In genomic region chr9:92998871-92999270, GRCh38 we compare ENCODE assay signal across 11 cellular contexts. TPM values are rescaled to one million over a fixed set of nuclear protein-coding genes. Genes with fewer than 3 reads are reported as not detected.
DNase-seq lines count a peak whose midpoint lies in the region; ATAC-seq and TF ChIP-seq lines count a peak whose summit lies in the region.
"Not testable (repeated sequence)": the region's sequence is repeated elsewhere in the genome, so short reads cannot be mapped to it uniquely, and the experiment has no call there.
"Had no signal": no experiment of that assay in that cellular context is flagged by ENCODE, and none has a peak within 500 bp of the region (broad histone marks: within the 10 kb centered on the region; RNA-seq: fewer than 3 reads in every experiment).

No MANE protein-coding gene starts in this region.

- not testable (repeated sequence) for H3K27me3 Mint-ChIP-seq in CD4-positive, CD25-positive, alpha-beta regulatory T cell; CD8-positive, alpha-beta T cell (ENCODE audit: low read depth); T-helper 17 cell; naive thymus-derived CD4-positive, alpha-beta T cell

- CTCF ChIA-PET in CD8-positive, alpha-beta T cell (lab: Charles Lee) = interaction anchor here (0.8 to 1.4 kb wide), 3 partner anchors 23 to 110 kb away, joined by 3 read pairs; no protein-coding TSS in a partner anchor
- CTCF ChIA-PET in naive thymus-derived CD4-positive, alpha-beta T cell (lab: Charles Lee) = interaction anchor here (0.6 to 1.3 kb wide), 3 partner anchors 12 to 111 kb away, joined by 3 to 5 read pairs (median 3); no protein-coding TSS in a partner anchor

- intact Hi-C loops in CD8-positive, alpha-beta T cell (cut with DNase I, micrococcal nuclease); naive thymus-derived CD4-positive, alpha-beta T cell (cut with micrococcal nuclease): not testable (repeated sequence)

- H3K27ac ChIP-seq in CD4-positive, CD25-positive, alpha-beta regulatory T cell (ENCODE audit: insufficient read depth, low read length, poor library complexity, severe bottlenecking); CD8-positive, alpha-beta T cell (ENCODE audit: low read depth, low read length); naive thymus-derived CD4-positive, alpha-beta T cell (ENCODE audit: low read depth, low read length): not testable (repeated sequence)
- peak overlapping the region; percentile 27 for H3K27ac ChIP-seq in neutrophil

- not testable (repeated sequence) for H3K27me3 ChIP-seq in CD4-positive, CD25-positive, alpha-beta regulatory T cell (ENCODE audit: control insufficient read depth, insufficient read depth, low read length); CD8-positive, alpha-beta T cell (ENCODE audit: insufficient read depth, low read length); naive thymus-derived CD4-positive, alpha-beta T cell (ENCODE audit: control insufficient read depth in 2 of 2, insufficient read depth in 2 of 2, low read length in 2 of 2); neutrophil

- ATAC-seq in CD4-positive, CD25-positive, alpha-beta regulatory T cell (ENCODE audit: low read depth in 2 of 2); CD8-positive, alpha-beta T cell; T-helper 17 cell; activated naive CD4-positive, alpha-beta T cell treated with anti-CD3 and anti-CD28 coated beads, Interleukin-2, amount 50 U/mL, for 72 hours; naive thymus-derived CD4-positive, alpha-beta T cell; stimulated activated effector memory CD8-positive, alpha-beta T cell treated with anti-CD3 and anti-CD28 coated beads, Interleukin-12 subunit alpha, Interleukin-12 subunit beta, amount 100 ng/mL, for 72 hours: not testable (repeated sequence)

- H3K4me3 Mint-ChIP-seq in CD4-positive, CD25-positive, alpha-beta regulatory T cell = peak overlapping the region in 1 of 4 donors; percentile 26
- H3K4me3 Mint-ChIP-seq in CD8-positive, alpha-beta T cell; T-helper 17 cell; stimulated activated effector memory CD8-positive, alpha-beta T cell treated with anti-CD3 and anti-CD28 coated beads, Interleukin-12 subunit alpha, Interleukin-12 subunit beta, amount 100 ng/mL, for 72 hours: not testable (repeated sequence)
- peak overlapping the region in 4 of 10 donors; percentile 4 to 48 (median 28) for H3K4me3 Mint-ChIP-seq in naive thymus-derived CD4-positive, alpha-beta T cell

- peaks cover 24% of the 10 kb centered on the region for H3K36me3 ChIP-seq in CD4-positive, CD25-positive, alpha-beta regulatory T cell (ENCODE audit: control insufficient read depth, insufficient read depth, low read length)
- not testable (repeated sequence) for H3K36me3 ChIP-seq in CD8-positive, alpha-beta T cell (ENCODE audit: insufficient read depth, low read length)
- H3K36me3 ChIP-seq in naive thymus-derived CD4-positive, alpha-beta T cell (ENCODE audit: control insufficient read depth in 2 of 3, insufficient read depth in 3 of 3, low read length in 3 of 3) = peaks cover 7 to 22% (median 10%) of the 10 kb centered on the region in 3 experiments
- H3K36me3 ChIP-seq in neutrophil = peaks cover 35% of the 10 kb centered on the region

- peaks cover 38% of the 10 kb centered on the region for H3K4me1 ChIP-seq in CD4-positive, CD25-positive, alpha-beta regulatory T cell (ENCODE audit: control insufficient read depth, insufficient read depth, low read length, poor library complexity, severe bottlenecking)
- peaks cover 41% of the 10 kb centered on the region for H3K4me1 ChIP-seq in CD8-positive, alpha-beta T cell (ENCODE audit: insufficient read depth, low read length)
- H3K4me1 ChIP-seq in naive thymus-derived CD4-positive, alpha-beta T cell (ENCODE audit: control insufficient read depth in 2 of 2, insufficient read depth in 2 of 2, low read length in 2 of 2) = peaks cover 43% of the 10 kb centered on the region in 2 donors
- H3K4me1 ChIP-seq in neutrophil (ENCODE audit: control insufficient read depth in 1 of 2, insufficient read depth in 1 of 2, low read depth in 1 of 2, low read length in 1 of 2) = not testable (repeated sequence)

- POLR2A ChIA-PET in CD8-positive, alpha-beta T cell (lab: Charles Lee) = not testable (repeated sequence)
- POLR2A ChIA-PET in naive thymus-derived CD4-positive, alpha-beta T cell (lab: Charles Lee) = interaction anchor here (1.1 kb wide), 1 partner anchor 69 kb away, joined by 3 read pairs; no protein-coding TSS in a partner anchor

- H3K4me3 ChIP-seq in CD4-positive, CD25-positive, alpha-beta regulatory T cell (ENCODE audit: low read depth, low read length); CD8-positive, alpha-beta T cell (ENCODE audit: low read depth, low read length); naive thymus-derived CD4-positive, alpha-beta T cell (ENCODE audit: low read length); neutrophil (ENCODE audit: low read depth in 1 of 2, low read length in 1 of 2): not testable (repeated sequence)

- not testable (repeated sequence) for TF ChIP-seq CTCF in CD8-positive, alpha-beta T cell (IDR thresholded peaks at IDR 0.05); neutrophil (IDR thresholded peaks at IDR 0.05)

- H3K9me3 Mint-ChIP-seq in CD4-positive, CD25-positive, alpha-beta regulatory T cell = peaks cover 0 to 27% (median 5%) of the 10 kb centered on the region in 7 donors
- H3K9me3 Mint-ChIP-seq in CD8-positive, alpha-beta T cell; stimulated activated effector memory CD8-positive, alpha-beta T cell treated with anti-CD3 and anti-CD28 coated beads, Interleukin-12 subunit alpha, Interleukin-12 subunit beta, amount 100 ng/mL, for 72 hours: not testable (repeated sequence)
- peaks cover 8 to 22% of the 10 kb centered on the region in 2 donors for H3K9me3 Mint-ChIP-seq in activated naive CD4-positive, alpha-beta T cell treated with anti-CD3 and anti-CD28 coated beads, Interleukin-2, amount 50 U/mL, for 72 hours
- H3K9me3 Mint-ChIP-seq in naive thymus-derived CD4-positive, alpha-beta T cell = peaks cover 4 to 57% (median 14%) of the 10 kb centered on the region in 11 donors

- DNase-seq in CD4-positive, CD25-positive, alpha-beta regulatory T cell; T-helper 17 cell; activated naive CD4-positive, alpha-beta T cell treated with anti-CD3 and anti-CD28 coated beads, Interleukin-2, amount 50 U/mL, for 72 hours (ENCODE audit: low spot score in 2 of 2); naive thymus-derived CD4-positive, alpha-beta T cell; stimulated activated effector memory CD8-positive, alpha-beta T cell treated with anti-CD3 and anti-CD28 coated beads, Interleukin-12 subunit alpha, Interleukin-12 subunit beta, amount 100 ng/mL, for 72 hours (ENCODE audit: low spot score in 2 of 2): not testable (repeated sequence)
- peak in 1 of 7 experiments; percentile 48 for DNase-seq in CD8-positive, alpha-beta T cell
- DNase-seq in activated CD8-positive, alpha-beta memory T cell treated with anti-CD3 and anti-CD28 coated beads for 24 hours = peak; percentile 51

- H3K27ac Mint-ChIP-seq in CD4-positive, CD25-positive, alpha-beta regulatory T cell = peak overlapping the region; percentile 79 to 91 (median 90)
- peak overlapping the region; percentile 79 for H3K27ac Mint-ChIP-seq in CD8-positive, alpha-beta T cell
- H3K27ac Mint-ChIP-seq in T-helper 17 cell = peak overlapping the region; percentile 65
- H3K27ac Mint-ChIP-seq in activated naive CD4-positive, alpha-beta T cell treated with anti-CD3 and anti-CD28 coated beads, Interleukin-2, amount 50 U/mL, for 72 hours = peak overlapping the region; percentile 15 to 49
- H3K27ac Mint-ChIP-seq in naive thymus-derived CD4-positive, alpha-beta T cell = peak overlapping the region in 7 of 9 donors; percentile 74 to 94 (median 83)
- peak overlapping the region; percentile 3 for H3K27ac Mint-ChIP-seq in stimulated activated effector memory CD8-positive, alpha-beta T cell treated with anti-CD3 and anti-CD28 coated beads, Interleukin-12 subunit alpha, Interleukin-12 subunit beta, amount 100 ng/mL, for 72 hours

- not testable (repeated sequence) for H3K9me3 ChIP-seq in CD4-positive, CD25-positive, alpha-beta regulatory T cell (ENCODE audit: control insufficient read depth in 2 of 2, low read length in 2 of 2); CD8-positive, alpha-beta T cell (ENCODE audit: low read length); T-helper 17 cell (ENCODE audit: control insufficient read depth, low read length, poor library complexity, severe bottlenecking); naive thymus-derived CD4-positive, alpha-beta T cell (ENCODE audit: control insufficient read depth in 2 of 3, low read length in 3 of 3); neutrophil

- peaks cover 45 to 97% (median 73%) of the 10 kb centered on the region in 4 donors for H3K4me1 Mint-ChIP-seq in CD4-positive, CD25-positive, alpha-beta regulatory T cell
- peaks cover 84% of the 10 kb centered on the region for H3K4me1 Mint-ChIP-seq in CD8-positive, alpha-beta T cell (ENCODE audit: low read depth)
- H3K4me1 Mint-ChIP-seq in T-helper 17 cell = peaks cover 56% of the 10 kb centered on the region
- H3K4me1 Mint-ChIP-seq in naive thymus-derived CD4-positive, alpha-beta T cell = peaks cover 63 to 98% (median 87%) of the 10 kb centered on the region in 7 donors
- peaks cover 68% of the 10 kb centered on the region for H3K4me1 Mint-ChIP-seq in stimulated activated effector memory CD8-positive, alpha-beta T cell treated with anti-CD3 and anti-CD28 coated beads, Interleukin-12 subunit alpha, Interleukin-12 subunit beta, amount 100 ng/mL, for 72 hours

- H3K36me3 Mint-ChIP-seq in CD4-positive, CD25-positive, alpha-beta regulatory T cell = peaks cover 63% of the 10 kb centered on the region
- peaks cover 85% of the 10 kb centered on the region for H3K36me3 Mint-ChIP-seq in CD8-positive, alpha-beta T cell
- peaks cover 15% of the 10 kb centered on the region for H3K36me3 Mint-ChIP-seq in T-helper 17 cell (ENCODE audit: low read depth)
- peaks cover 34 to 86% of the 10 kb centered on the region in 2 donors for H3K36me3 Mint-ChIP-seq in activated naive CD4-positive, alpha-beta T cell treated with anti-CD3 and anti-CD28 coated beads, Interleukin-2, amount 50 U/mL, for 72 hours
- H3K36me3 Mint-ChIP-seq in naive thymus-derived CD4-positive, alpha-beta T cell = peaks cover 35 to 90% (median 76%) of the 10 kb centered on the region in 5 donors
- peaks cover 41% of the 10 kb centered on the region for H3K36me3 Mint-ChIP-seq in stimulated activated effector memory CD8-positive, alpha-beta T cell treated with anti-CD3 and anti-CD28 coated beads, Interleukin-12 subunit alpha, Interleukin-12 subunit beta, amount 100 ng/mL, for 72 hours

RNA-seq across cellular contexts. Expression of gene FGD3, which starts 51.5 kb away (rescaled TPM):
- 188 TPM for total RNA-seq in CD4-positive, CD25-positive, alpha-beta regulatory T cell
- polyA plus RNA-seq in CD4-positive, CD25-positive, alpha-beta regulatory T cell = 100 to 1,000 TPM in 1 of 4 donors, 10 to 100 TPM in 3; 71.6 to 105 (median 87.2) TPM
- 10 to 100 TPM; 87.8 to 99.3 TPM for total RNA-seq in CD8-positive, alpha-beta T cell
- 100 to 1,000 TPM; 142 to 160 TPM for total RNA-seq in T-helper 17 cell
- total RNA-seq in activated naive CD4-positive, alpha-beta T cell treated with anti-CD3 and anti-CD28 coated beads, Interleukin-2, amount 50 U/mL, for 72 hours = 10 to 100 TPM; 49.7 to 61.0 TPM
- total RNA-seq in naive thymus-derived CD4-positive, alpha-beta T cell = 100 to 1,000 TPM; 141 to 341 (median 193) TPM
- 100 to 1,000 TPM; 114 to 216 TPM for polyA plus RNA-seq in naive thymus-derived CD4-positive, alpha-beta T cell
- total RNA-seq: GM23248 had no signal
- polyA plus RNA-seq: BJ, GM23248 had no signal

RNA-seq across cellular contexts. Expression of gene SUSD3, which starts 59.6 kb away (rescaled TPM):
- 68.7 TPM for total RNA-seq in CD4-positive, CD25-positive, alpha-beta regulatory T cell
- 100 to 1,000 TPM; 187 to 229 (median 210) TPM for polyA plus RNA-seq in CD4-positive, CD25-positive, alpha-beta regulatory T cell
- total RNA-seq in CD8-positive, alpha-beta T cell = 10 to 100 TPM; 20.6 to 22.7 TPM
- total RNA-seq in T-helper 17 cell = 10 to 100 TPM; 47.2 to 62.3 TPM
- total RNA-seq in activated naive CD4-positive, alpha-beta T cell treated with anti-CD3 and anti-CD28 coated beads, Interleukin-2, amount 50 U/mL, for 72 hours = 10 to 100 TPM; 70.7 to 81.9 TPM
- 10 to 100 TPM; 62.8 to 83.5 (median 68.7) TPM for total RNA-seq in naive thymus-derived CD4-positive, alpha-beta T cell
- 100 to 1,000 TPM; 186 to 315 TPM for polyA plus RNA-seq in naive thymus-derived CD4-positive, alpha-beta T cell
- total RNA-seq: A673 had no signal
- polyA plus RNA-seq: GM23248 had no signal

Comparison
In these comparisons a context has a peak if more than half of its experiments do, and no peak if none do; other contexts are left out.
1. H3K27ac Mint-ChIP-seq: peak in every context shown above with its lines; median percentile 90 in CD4-positive, CD25-positive, alpha-beta regulatory T cell; 83 in naive thymus-derived CD4-positive, alpha-beta T cell; 79 in CD8-positive, alpha-beta T cell; 65 in T-helper 17 cell; 32 in activated naive CD4-positive, alpha-beta T cell treated with anti-CD3 and anti-CD28 coated beads, Interleukin-2, amount 50 U/mL, for 72 hours; 3 in stimulated activated effector memory CD8-positive, alpha-beta T cell treated with anti-CD3 and anti-CD28 coated beads, Interleukin-12 subunit alpha, Interleukin-12 subunit beta, amount 100 ng/mL, for 72 hours.